ENCODE assay signal across 27 cellular contexts in the genomic region with DNA sequence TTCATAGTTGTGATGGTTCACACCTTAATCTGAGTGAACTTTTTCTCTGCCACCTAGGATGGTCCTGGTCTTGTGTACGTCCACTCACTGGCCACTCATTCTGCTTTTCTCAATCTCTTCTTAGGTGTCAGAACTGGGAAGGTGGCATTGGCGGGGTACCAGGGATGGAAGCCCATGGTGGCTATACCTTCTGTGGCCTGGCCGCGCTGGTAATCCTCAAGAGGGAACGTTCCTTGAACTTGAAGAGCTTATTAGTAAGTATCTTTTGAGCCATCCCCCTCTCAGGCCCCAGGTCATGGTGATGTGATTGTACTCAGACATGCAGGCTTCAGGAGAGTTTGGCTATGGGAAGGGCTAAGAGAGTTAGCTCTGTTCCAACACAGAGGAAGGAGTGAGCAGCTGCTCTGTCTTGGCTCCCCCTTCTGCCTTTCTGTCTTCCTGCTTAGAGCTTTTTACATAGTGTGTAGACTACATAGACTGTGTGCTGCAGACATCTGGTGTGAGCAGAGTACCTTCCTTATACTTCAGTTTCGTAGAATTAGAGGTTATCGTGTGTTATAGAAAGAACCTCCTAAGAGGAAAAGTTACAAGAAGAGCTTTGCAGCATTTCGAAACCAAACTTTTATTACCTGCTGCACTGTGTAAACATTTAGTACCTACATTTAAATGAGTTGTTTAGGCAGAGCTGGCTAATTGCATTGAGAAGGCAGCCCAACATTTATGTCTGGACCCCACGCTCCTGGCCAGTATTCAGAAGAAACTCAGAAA.
"Had no signal": no experiment of that assay in that cellular context is flagged by ENCODE, and none has a peak within 500 bp of the region (broad histone marks: within the 10 kb centered on the region; RNA-seq: fewer than 3 reads in every experiment).

No MANE protein-coding gene starts in this region.

- H3K27ac ChIP-seq: brain microvascular endothelial cell, coronary artery, gastrocnemius medialis, pancreas, tibial artery, VCaP had no signal

- DNase-seq: activated CD4-positive, alpha-beta T cell treated with anti-CD3 and anti-CD28 coated beads for 4 hours; activated CD4-positive, alpha-beta T cell treated with anti-CD3 and anti-CD28 coated beads, Interleukin-2, amount 50 U/mL, for 4 hours; activated CD8-positive, alpha-beta memory T cell treated with anti-CD3 and anti-CD28 coated beads, Interleukin-2, amount 50 U/mL, for 4 hours; activated gamma-delta T cell treated with Interleukin-2 at 50 U/mL for 16 hours; activated naive CD4-positive, alpha-beta T cell treated with anti-CD3 and anti-CD28 coated beads, Interleukin-2, amount 50 U/mL, for 16 hours; activated T-cell treated with anti-CD3 and anti-CD28 coated beads, Interleukin-2, amount 50 U/mL, for 4 hours; amniotic stem cell; brain microvascular endothelial cell; effector memory CD8-positive, alpha-beta T cell; erythroblast; gastrocnemius medialis; glutamatergic neuron; islet precursor cell; mammary epithelial cell; naive thymus-derived CD8-positive, alpha-beta T cell; pancreas; stimulated activated CD4-positive, alpha-beta T cell treated with anti-CD3 and anti-CD28 coated beads, Interleukin-1b, Interleukin-23, amount 100 ng/mL, for 48 hours; stimulated activated CD4-positive, alpha-beta T cell treated with anti-CD3 and anti-CD28 coated beads, Interleukin-4, amount 100 ng/mL, for 4 hours; stimulated activated CD8-positive, alpha-beta memory T cell treated with anti-CD3 and anti-CD28 coated beads, Interleukin-4, amount 100 ng/mL, for 48 hours; stimulated activated naive CD8-positive, alpha-beta T cell treated with anti-CD3 and anti-CD28 coated beads, Interleukin-15, amount 100 ng/mL, for 72 hours; tibial artery had no signal

- H3K4me1 ChIP-seq: gastrocnemius medialis, pancreas, prostate gland, tibial artery had no signal

- H3K9me3 ChIP-seq: gastrocnemius medialis, pancreas, prostate gland, tibial artery had no signal

- H3K4me2 ChIP-seq: smooth muscle cell had no signal

- H3K4me3 ChIP-seq: coronary artery, gastrocnemius medialis, pancreas, prostate gland, smooth muscle cell, tibial artery had no signal

- H3K27me3 ChIP-seq: brain microvascular endothelial cell, gastrocnemius medialis, pancreas, tibial artery had no signal

- ATAC-seq: activated T-cell treated with anti-CD3 and anti-CD28 coated beads, Interleukin-2, amount 50 U/mL, for 4 hours; activated T-helper 17 cell treated with anti-CD3 and anti-CD28 coated beads, Interleukin-2, amount 50 U/mL, for 72 hours; effector memory CD8-positive, alpha-beta T cell; gastrocnemius medialis; naive thymus-derived CD8-positive, alpha-beta T cell; pancreas; stimulated activated memory B cell treated with anti-CD40 and anti-IgM and Interleukin-4, amounts not matched to agents 10 μg/mL and 1 μg/mL and 100 μg/mL, for 72 hours; stimulated activated naive CD8-positive, alpha-beta T cell treated with anti-CD3 and anti-CD28 coated beads, Interleukin-15, amount 100 ng/mL, for 72 hours had no signal
